In the genomic region with DNA sequence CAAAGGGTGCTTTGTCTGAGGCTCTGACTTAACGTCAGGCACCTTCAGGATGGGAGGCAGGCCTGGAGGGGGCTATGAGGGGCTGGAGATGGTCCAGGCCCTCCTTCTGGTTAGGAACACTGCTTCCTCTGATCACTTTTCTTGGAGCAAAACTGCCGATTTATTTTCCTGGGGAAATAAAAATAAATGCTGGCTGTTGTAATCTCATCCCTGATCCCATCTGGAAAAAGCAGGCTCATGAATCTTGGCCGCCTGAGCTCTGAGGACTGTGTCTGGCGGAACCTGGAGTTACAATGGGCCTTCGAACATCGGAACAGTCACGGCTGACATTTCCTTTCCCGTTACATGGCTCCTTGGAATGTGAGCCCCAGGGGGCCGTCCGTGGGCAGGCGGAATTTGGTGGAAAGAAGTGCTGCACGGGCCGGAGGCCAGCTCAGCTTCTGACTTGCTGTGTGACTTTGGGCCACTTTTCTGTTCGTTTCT, we compare ENCODE assay signal across 8 cellular contexts.
DNase-seq lines count a peak whose midpoint lies in the region; ATAC-seq and TF ChIP-seq lines count a peak whose summit lies in the region.

No MANE protein-coding gene starts in this region.

- no peaks in the 10 kb centered on the region for H3K27me3 ChIP-seq in AG04450 (ENCODE audit: control insufficient read depth, insufficient read depth, low read length)
- H3K27me3 ChIP-seq in PC-3 (ENCODE audit: low read length), result no peaks in the 10 kb centered on the region
- H3K27me3 ChIP-seq in fibroblast of lung (ENCODE audit: control insufficient read depth, insufficient read depth, low read length), result no peaks in the 10 kb centered on the region

- H3K4me3 Mint-ChIP-seq in nephron progenitor cell (no peak overlapping the region), immature natural killer cell (no peak overlapping the region)

- H3K9ac ChIP-seq in PC-3 (ENCODE audit: low read length) (no peak overlapping the region), fibroblast of lung (ENCODE audit: insufficient read depth, low read length) (peak overlapping the region; percentile 48)

- H3K36me3 ChIP-seq in PC-3 (ENCODE audit: low read depth, low read length) (no peaks in the 10 kb centered on the region), fibroblast of lung (ENCODE audit: control insufficient read depth, insufficient read depth, low read length) (no peaks in the 10 kb centered on the region)

- intact Hi-C loops in PC-3 (cut with micrococcal nuclease), result loop anchor here (2.0 kb wide), 1 partner anchor 29 kb away; no protein-coding TSS in a partner anchor

- H3K9me3 Mint-ChIP-seq in nephron progenitor cell, result no peaks in the 10 kb centered on the region
- no peaks in the 10 kb centered on the region for H3K9me3 Mint-ChIP-seq in immature natural killer cell

- H3K4me3 ChIP-seq in AG04450 (ENCODE audit: low read depth, low read length), result no peak overlapping the region
- no peak overlapping the region for H3K4me3 ChIP-seq in PC-3 (ENCODE audit: low read length)
- H3K4me3 ChIP-seq in fibroblast of lung (replicated peaks in 1 of 4; ENCODE audit: control extremely low read depth in 1 of 4, insufficient read depth in 1 of 4, low read depth in 3 of 4, low read length in 4 of 4), result no peak overlapping the region

- H3K9me2 ChIP-seq in PC-3 (replicated peaks; ENCODE audit: low read length), result no peaks in the 10 kb centered on the region

- H4K20me1 ChIP-seq in PC-3 (ENCODE audit: low read length) (no peaks in the 10 kb centered on the region), fibroblast of lung (ENCODE audit: control insufficient read depth, extremely low read depth, insufficient read depth, low read length) (no peaks in the 10 kb centered on the region)

- BruUV-seq in PC-3 (replicated peaks; lab: Mats Ljungman, UMichigan), result no TSS peak

- TF ChIP-seq CTCF in AG04450 (IDR thresholded peaks at IDR 0.05; ENCODE audit: low read depth, low read length) (no peak), PC-3 (conservative IDR thresholded peaks at IDR 0.05; ENCODE audit: low read depth, low read length) (no peak), fibroblast of lung (conservative IDR thresholded peaks at IDR 0.05 in 1 of 2, IDR thresholded peaks at IDR 0.05 in 1 of 2; ENCODE audit: low read depth in 1 of 2, low read length in 2 of 2) (no peak), nephron progenitor cell (IDR thresholded peaks at IDR 0.05) (no peak)

- H3K4me2 ChIP-seq in PC-3 (ENCODE audit: low read length), result no peak overlapping the region
- H3K4me2 ChIP-seq in fibroblast of lung (ENCODE audit: extremely low read depth, insufficient read depth, low read length), result peak overlapping the region; percentile 17

- H3K9me3 ChIP-seq in AG04450 (ENCODE audit: control insufficient read depth, insufficient read depth, low read length), result no peaks in the 10 kb centered on the region
- H3K9me3 ChIP-seq in PC-3 (ENCODE audit: low read length), result no peaks in the 10 kb centered on the region
- H3K9me3 ChIP-seq in fibroblast of lung (ENCODE audit: control insufficient read depth, insufficient read depth, low read depth, low read length), result no peaks in the 10 kb centered on the region

- no peak for ATAC-seq in PC-3

- CTCF ChIA-PET in AG04450 (lab: Charles Lee), result interaction anchor here (0.9 to 1.0 kb wide), 2 partner anchors 30 to 34 kb away, joined by 5 to 6 read pairs; no protein-coding TSS in a partner anchor
- CTCF ChIA-PET in PC-3 (lab: Charles Lee), result no interaction called here

- H3K4me1 ChIP-seq in PC-3 (ENCODE audit: insufficient read depth, low read length), result peaks cover 33% of the 10 kb centered on the region
- H3K4me1 ChIP-seq in fibroblast of lung (ENCODE audit: control insufficient read depth, extremely low read depth, insufficient read depth, low read length), result peaks cover 35% of the 10 kb centered on the region

- peak; percentile 73 for DNase-seq in AG04450 (ENCODE audit: low read depth, low spot score)
- no peak for DNase-seq in PC-3
- DNase-seq in fibroblast of lung (ENCODE audit: low read depth in 2 of 2), result peak; percentile 64 to 97
- peak; percentile 51 for DNase-seq in nephron progenitor cell
- no peak for DNase-seq in retina
- no peak for DNase-seq in stimulated activated CD4-positive, alpha-beta T cell treated with anti-CD3 and anti-CD28 coated beads, Interleukin-1b, Interleukin-23, amount 100 ng/mL, for 48 hours
- DNase-seq in immature natural killer cell, result no peak
- DNase-seq in cerebellar nuclear complex (lab: John Stamatoyannopoulos, UW), result no peak

- H3K79me2 ChIP-seq in PC-3 (ENCODE audit: low read length) (no peaks in the 10 kb centered on the region), fibroblast of lung (ENCODE audit: control insufficient read depth, insufficient read depth, low read length) (no peaks in the 10 kb centered on the region)

- H2AFZ ChIP-seq in PC-3 (ENCODE audit: low read length) (peak overlapping the region; percentile 39; the same call in 1 of the 2 replicates), fibroblast of lung (ENCODE audit: low read length) (peak overlapping the region; percentile 47)

- H3K27ac ChIP-seq in AG04450 (ENCODE audit: low read depth, low read length) (peak overlapping the region; percentile 99), PC-3 (ENCODE audit: low read length) (no peak overlapping the region), fibroblast of lung (ENCODE audit: insufficient read depth, low read length) (peak overlapping the region; percentile 98)

- H3K27me3 Mint-ChIP-seq in nephron progenitor cell (ENCODE audit: low read depth, poor library complexity) (peaks cover 3% of the 10 kb centered on the region), immature natural killer cell (ENCODE audit: low read depth in 3 of 3) (peaks cover 0 to 3% (median 1%) of the 10 kb centered on the region in 3 donors)

- H3K4me1 Mint-ChIP-seq in nephron progenitor cell (peaks cover 75% of the 10 kb centered on the region), immature natural killer cell (no peaks in the 10 kb centered on the region)

- no peaks in the 10 kb centered on the region for H3F3A ChIP-seq in PC-3 (ENCODE audit: low read length, unreplicated experiment)

- H3K36me3 Mint-ChIP-seq in nephron progenitor cell (ENCODE audit: low read depth) (no peaks in the 10 kb centered on the region), immature natural killer cell (peaks cover 0 to 3% (median 0%) of the 10 kb centered on the region in 3 donors)

- POLR2A ChIA-PET in AG04450 (lab: Yijun Ruan, JAX) (interaction anchor here (0.9 to 3.7 kb wide), 7 partner anchors 11 to 34 kb away, joined by 3 to 21 read pairs (median 5); no protein-coding TSS in a partner anchor), PC-3 (lab: Charles Lee; ENCODE audit: unreplicated experiment) (no interaction called here)

- H3K27ac Mint-ChIP-seq in nephron progenitor cell (peak overlapping the region; percentile 98), immature natural killer cell (no peak overlapping the region)

Comparison
In these comparisons a context has a peak if more than half of its experiments do, and no peak if none do; other contexts are left out.
1. DNase-seq: peak in AG04450 (single experiment), fibroblast of lung (2 of 2) and nephron progenitor cell (single experiment); none in PC-3 (single experiment), retina (single experiment), stimulated activated CD4-positive, alpha-beta T cell treated with anti-CD3 and anti-CD28 coated beads, Interleukin-1b, Interleukin-23, amount 100 ng/mL, for 48 hours (single experiment), immature natural killer cell (0 of 3) and cerebellar nuclear complex (0 of 2).